Comparison of ENCODE assay signal across 3 cellular contexts in genomic region chr19:12937243-12938053, GRCh38.
A peak's percentile ranks its signal among the peaks of the same experiment; 100 is the strongest.
TF ChIP-seq lines count a peak whose summit lies in the region.

No MANE protein-coding gene starts in this region.

TF ChIP-seq in SK-N-SH, 30 proteins besides CTCF, POLR2A, EP300 and RAD21:
- TF ChIP-seq RFX5 (IDR thresholded peaks at IDR 0.05; ENCODE audit: low read length) = no peak
- TF ChIP-seq SIN3A (IDR thresholded peaks at IDR 0.05; ENCODE audit: borderline replicate concordance, low read depth, low read length) = no peak
- TF ChIP-seq RCOR1 (IDR thresholded peaks at IDR 0.05; ENCODE audit: low read length) = no peak
- TF ChIP-seq EZH2phosphoT487 (IDR thresholded peaks at IDR 0.05; ENCODE audit: borderline replicate concordance, low read depth) = no peak
- no peak for TF ChIP-seq RXRA (IDR thresholded peaks at IDR 0.05; ENCODE audit: borderline replicate concordance, low read depth)
- TF ChIP-seq SMC3 (IDR thresholded peaks at IDR 0.05; ENCODE audit: low read depth, low read length) = no peak
- no peak for TF ChIP-seq GABPA (IDR thresholded peaks at IDR 0.05; ENCODE audit: low read depth)
- TF ChIP-seq PBX3 (IDR thresholded peaks at IDR 0.05) = no peak
- TF ChIP-seq NFIC (IDR thresholded peaks at IDR 0.05; ENCODE audit: borderline replicate concordance) = no peak
- no peak; the same call in 1 of the 2 replicates for TF ChIP-seq GATA2 (CRISPR knock-in tag; IDR thresholded peaks at IDR 0.05)
- TF ChIP-seq POLR2AphosphoS5 (IDR thresholded peaks at IDR 0.05; ENCODE audit: low read depth, low read length) = no peak
- TF ChIP-seq USF1 (IDR thresholded peaks at IDR 0.05; ENCODE audit: borderline replicate concordance, low read depth) = peak; percentile 72; the same call in 1 of the 2 replicates
- TF ChIP-seq TCF12 (IDR thresholded peaks at IDR 0.05) = no peak
- TF ChIP-seq YY1 (IDR thresholded peaks at IDR 0.05; ENCODE audit: low read depth) = no peak
- TF ChIP-seq CHD2 (IDR thresholded peaks at IDR 0.05; ENCODE audit: low read length, partially characterized antibody) = peak; percentile 26

TF ChIP-seq in SK-N-SH treated with all-trans-retinoic acid at 6 μM for 48 hours, 23 proteins besides CTCF, POLR2A, EP300 and RAD21:
- TF ChIP-seq CREB5 (CRISPR knock-in tag; IDR thresholded peaks at IDR 0.05; ENCODE audit: low read depth) (no peak), ARNTL (CRISPR knock-in tag; IDR thresholded peaks at IDR 0.05; ENCODE audit: borderline replicate concordance, low read depth) (no peak), ZFP3 (CRISPR knock-in tag; IDR thresholded peaks at IDR 0.05) (no peak), ZFP30 (CRISPR knock-in tag; IDR thresholded peaks at IDR 0.05) (no peak), TSHZ2 (CRISPR knock-in tag; IDR thresholded peaks at IDR 0.05) (no peak), ESRRG (CRISPR knock-in tag; IDR thresholded peaks at IDR 0.05) (no peak), POU6F1 (CRISPR knock-in tag; IDR thresholded peaks at IDR 0.05; ENCODE audit: borderline replicate concordance, low read depth) (no peak), CSDC2 (CRISPR knock-in tag; IDR thresholded peaks at IDR 0.05) (no peak), BACH2 (CRISPR knock-in tag; IDR thresholded peaks at IDR 0.05; ENCODE audit: borderline replicate concordance) (no peak), CSRNP3 (CRISPR knock-in tag; IDR thresholded peaks at IDR 0.05) (no peak), TCF4 (CRISPR knock-in tag; IDR thresholded peaks at IDR 0.05; ENCODE audit: borderline replicate concordance) (no peak), ZNF8 (CRISPR knock-in tag; IDR thresholded peaks at IDR 0.05) (no peak), TOX (CRISPR knock-in tag; IDR thresholded peaks at IDR 0.05; ENCODE audit: borderline replicate concordance) (no peak)
TF ChIP-seq in SK-N-SH treated with all-trans-retinoic acid at 6 μM for 48 hours: peak in this region for 0.

TF ChIP-seq in H1, 55 proteins besides CTCF, POLR2A, EP300 and RAD21 (continues in another document):
- TF ChIP-seq EZH2 (IDR thresholded peaks at IDR 0.05; ENCODE audit: low read depth, low read length, severe bottlenecking) = no peak
- peak; percentile 22; the same call in 1 of the 2 replicates for TF ChIP-seq TAF1 (IDR thresholded peaks at IDR 0.05; ENCODE audit: low read depth, low read length)
- peak; percentile 45; the same call in 1 of the 2 replicates for TF ChIP-seq TBP (IDR thresholded peaks at IDR 0.05; ENCODE audit: low read depth, low read length)
- TF ChIP-seq ATF2 (IDR thresholded peaks at IDR 0.05; ENCODE audit: low read length) = no peak
- TF ChIP-seq SP4 (IDR thresholded peaks at IDR 0.05; ENCODE audit: low read length) = no peak
- no peak for TF ChIP-seq NANOG (IDR thresholded peaks at IDR 0.05; ENCODE audit: insufficient read depth, low read depth, low read length, poor library complexity, severe bottlenecking)
- no peak for TF ChIP-seq TAF7 (optimal IDR thresholded peaks at IDR 0.05; ENCODE audit: borderline replicate concordance, low read depth, low read length)
- TF ChIP-seq ATF3 (IDR thresholded peaks at IDR 0.05; ENCODE audit: insufficient read depth, low read depth, low read length) = peak; percentile 44
- TF ChIP-seq RBBP5 (IDR thresholded peaks at IDR 0.05; ENCODE audit: borderline replicate concordance, low read depth, low read length) = peak; percentile 51; the same call in 1 of the 2 replicates
- TF ChIP-seq GABPA (IDR thresholded peaks at IDR 0.05; ENCODE audit: borderline replicate concordance, insufficient read depth, low read length) = no peak
- TF ChIP-seq CBX8 (IDR thresholded peaks at IDR 0.05; ENCODE audit: borderline replicate concordance, low read depth, low read length) = no peak
- TF ChIP-seq GTF2F1 (IDR thresholded peaks at IDR 0.05; ENCODE audit: borderline replicate concordance, low read depth, low read length) = no peak
- no peak for TF ChIP-seq BRCA1 (IDR thresholded peaks at IDR 0.05; ENCODE audit: low read depth, low read length)
- no peak for TF ChIP-seq SIX5 (IDR thresholded peaks at IDR 0.05; ENCODE audit: low read depth, low read length)
- TF ChIP-seq KDM1A (IDR thresholded peaks at IDR 0.05; ENCODE audit: borderline replicate concordance, low read length) = no peak
- TF ChIP-seq YY1 (IDR thresholded peaks at IDR 0.05; ENCODE audit: low read depth, low read length) = peak; percentile 29; the same call in 1 of the 2 replicates
- TF ChIP-seq CREB1 (IDR thresholded peaks at IDR 0.05) = peak; percentile 36; the same call in 1 of the 2 replicates
- TF ChIP-seq SP1 (IDR thresholded peaks at IDR 0.05; ENCODE audit: low read depth, low read length) = peak; percentile 92
- no peak for TF ChIP-seq JUND (IDR thresholded peaks at IDR 0.05; ENCODE audit: low read length)
- TF ChIP-seq TEAD4 (IDR thresholded peaks at IDR 0.05; ENCODE audit: low read depth, low read length) = no peak
- no peak for TF ChIP-seq CHD7 (IDR thresholded peaks at IDR 0.05; ENCODE audit: insufficient replicate concordance, low read length)
- TF ChIP-seq SIRT6 (IDR thresholded peaks at IDR 0.05; ENCODE audit: low read length) = no peak
- peak; percentile 43; the same call in 1 of the 2 replicates for TF ChIP-seq E2F6 (IDR thresholded peaks at IDR 0.05)
- no peak for TF ChIP-seq CEBPB (IDR thresholded peaks at IDR 0.05; ENCODE audit: low read depth, low read length)
- TF ChIP-seq KDM5A (IDR thresholded peaks at IDR 0.05; ENCODE audit: low read length) = no peak
- TF ChIP-seq RNF2 (IDR thresholded peaks at IDR 0.05; ENCODE audit: borderline replicate concordance, low read depth, low read length, missing control alignments, poor library complexity, severe bottlenecking) = no peak
- TF ChIP-seq HDAC2 (IDR thresholded peaks at IDR 0.05; ENCODE audit: borderline replicate concordance in 1 of 2, low read depth in 2 of 2, low read length in 2 of 2) = peak in 1 of 2 experiments; percentile 54; a peak in 1 of 4 replicates
- no peak for TF ChIP-seq BACH1 (IDR thresholded peaks at IDR 0.05; ENCODE audit: low read length)
- no peak for TF ChIP-seq ZNF274 (IDR thresholded peaks at IDR 0.05; ENCODE audit: borderline replicate concordance, extremely low read depth, low read length)
- no peak for TF ChIP-seq SAP30 (IDR thresholded peaks at IDR 0.05; ENCODE audit: insufficient read depth, insufficient replicate concordance, low read length)
- TF ChIP-seq CHD2 (IDR thresholded peaks at IDR 0.05; ENCODE audit: low read length) = no peak
- TF ChIP-seq BCL11A (IDR thresholded peaks at IDR 0.05; ENCODE audit: low read depth in 2 of 2, low read length in 2 of 2) = no peak
- no peak for TF ChIP-seq SUZ12 (IDR thresholded peaks at IDR 0.05; ENCODE audit: low read length)
- no peak for TF ChIP-seq CTBP2 (IDR thresholded peaks at IDR 0.05; ENCODE audit: borderline replicate concordance, insufficient read depth, insufficient read length, low read length)
- TF ChIP-seq ASH2L (IDR thresholded peaks at IDR 0.05; ENCODE audit: low read length) = peak; percentile 54
- 0 out of 4 replicates have a peak, but pooled peaks of 1 of the 2 experiments have one; percentile 7 for TF ChIP-seq SIN3A (conservative IDR thresholded peaks at IDR 0.05 in 1 of 2, IDR thresholded peaks at IDR 0.05 in 1 of 2; ENCODE audit: low read depth in 1 of 2, low read length in 2 of 2)
- TF ChIP-seq POU5F1 (IDR thresholded peaks at IDR 0.05; ENCODE audit: low read depth, low read length) = no peak
- no peak for TF ChIP-seq RXRA (IDR thresholded peaks at IDR 0.05; ENCODE audit: insufficient read depth, low read depth, low read length)
- no peak for TF ChIP-seq RFX5 (IDR thresholded peaks at IDR 0.05; ENCODE audit: borderline replicate concordance, low read depth, low read length)
- no peak for TF ChIP-seq CHD1 (IDR thresholded peaks at IDR 0.05; ENCODE audit: low read depth, low read length)
- TF ChIP-seq NRF1 (IDR thresholded peaks at IDR 0.05; ENCODE audit: low read depth, low read length) = no peak
- TF ChIP-seq KDM4A (IDR thresholded peaks at IDR 0.05; ENCODE audit: low read depth, low read length, severe bottlenecking) = peak; percentile 22
- no peak for TF ChIP-seq HDAC6 (IDR thresholded peaks at IDR 0.05; ENCODE audit: low read depth, low read length)
- TF ChIP-seq EGR1 (IDR thresholded peaks at IDR 0.05; ENCODE audit: borderline replicate concordance, low read depth, low read length) = no peak
- TF ChIP-seq SRF (IDR thresholded peaks at IDR 0.05; ENCODE audit: low read depth, low read length) = no peak
- no peak for TF ChIP-seq MAFK (IDR thresholded peaks at IDR 0.05; ENCODE audit: low read depth, low read length)
- no peak for TF ChIP-seq PHF8 (conservative IDR thresholded peaks at IDR 0.05; ENCODE audit: low read depth, low read length)
- no peak for TF ChIP-seq CBX5 (IDR thresholded peaks at IDR 0.05; ENCODE audit: low read depth, low read length)
